In genomic region chr12:111448831-111449790, GRCh38 we compare ENCODE assay signal across 1 cellular context.
TF ChIP-seq lines count a peak whose summit lies in the region.

No MANE protein-coding gene starts in this region.

TF ChIP-seq in H1, 55 proteins besides CTCF, POLR2A, EP300 and RAD21 (continued from another document):
- no peak for TF ChIP-seq MAX (IDR thresholded peaks at IDR 0.05)
- TF ChIP-seq RNF2 (IDR thresholded peaks at IDR 0.05; ENCODE audit: borderline replicate concordance, low read depth, low read length, missing control alignments, poor library complexity, severe bottlenecking), result no peak
- TF ChIP-seq KDM4A (IDR thresholded peaks at IDR 0.05; ENCODE audit: low read depth, low read length, severe bottlenecking), result no peak
- no peak for TF ChIP-seq SP4 (IDR thresholded peaks at IDR 0.05; ENCODE audit: low read length)
- TF ChIP-seq CEBPB (IDR thresholded peaks at IDR 0.05; ENCODE audit: low read depth, low read length), result no peak
- no peak for TF ChIP-seq CTBP2 (IDR thresholded peaks at IDR 0.05; ENCODE audit: borderline replicate concordance, insufficient read depth, insufficient read length, low read length)
- no peak for TF ChIP-seq ASH2L (IDR thresholded peaks at IDR 0.05; ENCODE audit: low read length)
- TF ChIP-seq CBX5 (IDR thresholded peaks at IDR 0.05; ENCODE audit: low read depth, low read length), result no peak
